Comparison of ENCODE assay signal across 8 cellular contexts in genomic region chr12:64759035-64759894, GRCh38. TPM values are rescaled to one million over a fixed set of nuclear protein-coding genes. Genes with fewer than 3 reads are reported as not detected.
A peak's percentile ranks its signal among the peaks of the same experiment; 100 is the strongest.
DNase-seq lines count a peak whose midpoint lies in the region; TF ChIP-seq lines count a peak whose summit lies in the region.

Gene GNS (minus strand): TSS chr12:64759406. CDS start chr12:64759276, 130 bp downstream.

- TF ChIP-seq RAD21 in SK-N-SH (IDR thresholded peaks at IDR 0.05; ENCODE audit: low read length), result no peak

- TF ChIP-seq CTCF in HFFc6 (IDR thresholded peaks at IDR 0.05) (no peak), SK-N-SH (IDR thresholded peaks at IDR 0.05) (no peak)

- peak within 1 kb of the TSS; percentile 89 for H3K4me2 ChIP-seq in SK-N-SH

- 0 out of 2 replicates have a peak, but pooled peaks cover under 1% of the 10 kb centered on the region for H3K36me3 Mint-ChIP-seq in HFFc6 (ENCODE audit: low read depth)
- peaks cover under 1% of the 10 kb centered on the region for H3K36me3 Mint-ChIP-seq in activated naive CD4-positive, alpha-beta T cell treated with anti-CD3 and anti-CD28 coated beads, Interleukin-2, amount 50 U/mL, for 24 hours

- no peaks in the 10 kb centered on the region for H4K20me1 ChIP-seq in SK-N-SH (ENCODE audit: insufficient read depth)

- H3K27ac ChIP-seq in SK-N-SH (ENCODE audit: low read depth in 2 of 2, low read length in 1 of 2) (peak within 1 kb of the TSS; percentile 72 to 89), temporal lobe (ENCODE audit: low read depth, low read length) (peak within 1 kb of the TSS; percentile 66)

- H3K27me3 Mint-ChIP-seq in HFFc6 (ENCODE audit: insufficient read depth), result peaks cover 4% of the 10 kb centered on the region
- no peaks in the 10 kb centered on the region for H3K27me3 Mint-ChIP-seq in activated naive CD4-positive, alpha-beta T cell treated with anti-CD3 and anti-CD28 coated beads, Interleukin-2, amount 50 U/mL, for 24 hours

- peaks cover 0 to 8% of the 10 kb centered on the region in 2 experiments; a peak in 1 of 4 replicates for H3K4me1 ChIP-seq in SK-N-SH (ENCODE audit: control insufficient read depth in 1 of 2, insufficient read depth in 2 of 2, low read depth in 1 of 2, low read length in 1 of 2)

- no peaks in the 10 kb centered on the region for H3K9me2 ChIP-seq in SK-N-SH

- no peaks in the 10 kb centered on the region for H3K36me3 ChIP-seq in SK-N-SH (replicated peaks in 1 of 2; ENCODE audit: control insufficient read depth in 1 of 2, insufficient read depth in 2 of 2, low read length in 1 of 2)

- H3K79me2 ChIP-seq in SK-N-SH (ENCODE audit: insufficient read depth), result peaks cover 49% of the 10 kb centered on the region

- H3K9me3 ChIP-seq in SK-N-SH, result no peaks in the 10 kb centered on the region

- H3K9me3 Mint-ChIP-seq in HFFc6, result no peaks in the 10 kb centered on the region
- no peaks in the 10 kb centered on the region for H3K9me3 Mint-ChIP-seq in activated naive CD4-positive, alpha-beta T cell treated with anti-CD3 and anti-CD28 coated beads, Interleukin-2, amount 50 U/mL, for 24 hours

- WGBS in SK-N-SH (ENCODE audit: low lambda C conversion rate), result under 1% methylated on average over 59 of the region's 67 CpGs

- POLR2A ChIA-PET in SK-N-SH (lab: Yijun Ruan, JAX), result no interaction called here

- peak within 1 kb of the TSS; percentile 97 for H3K4me3 Mint-ChIP-seq in HFFc6
- H3K4me3 Mint-ChIP-seq in activated naive CD4-positive, alpha-beta T cell treated with anti-CD3 and anti-CD28 coated beads, Interleukin-2, amount 50 U/mL, for 24 hours, result peak within 1 kb of the TSS; percentile 94

- TF ChIP-seq EP300 in SK-N-SH (IDR thresholded peaks at IDR 0.05; ENCODE audit: borderline replicate concordance in 1 of 2, low read depth in 1 of 2, low read length in 1 of 2), result 0 out of 4 replicates have a peak, but pooled peaks of 1 of the 2 experiments have one; percentile 19

- peak within 1 kb of the TSS; percentile 93 for H3K27ac Mint-ChIP-seq in HFFc6
- H3K27ac Mint-ChIP-seq in activated naive CD4-positive, alpha-beta T cell treated with anti-CD3 and anti-CD28 coated beads, Interleukin-2, amount 50 U/mL, for 24 hours, result peak within 1 kb of the TSS; percentile 93

- peaks cover 6% of the 10 kb centered on the region for H3F3A ChIP-seq in SK-N-SH (replicated peaks; ENCODE audit: insufficient read depth)

- CTCF ChIA-PET in SK-N-SH (lab: Yijun Ruan, JAX), result interaction anchor here (0.7 to 1.2 kb wide), 4 partner anchors 16 to 61 kb away, joined by 3 to 5 read pairs (median 4); no protein-coding TSS in a partner anchor

- peak within 1 kb of the TSS; percentile 99 for H2AFZ ChIP-seq in SK-N-SH (ENCODE audit: low read depth)

- H3K4me1 Mint-ChIP-seq in HFFc6 (ENCODE audit: low read depth), result peaks cover 26% of the 10 kb centered on the region
- H3K4me1 Mint-ChIP-seq in activated naive CD4-positive, alpha-beta T cell treated with anti-CD3 and anti-CD28 coated beads, Interleukin-2, amount 50 U/mL, for 24 hours, result peaks cover 38% of the 10 kb centered on the region

- H3K27me3 ChIP-seq in SK-N-SH (ENCODE audit: insufficient read depth), result no peaks in the 10 kb centered on the region

- H3K4me3 ChIP-seq in SK-N-SH (ENCODE audit: low read depth in 2 of 2, low read length in 1 of 2), result peak within 1 kb of the TSS; percentile 84 to 88

- peak; percentile 99 for DNase-seq in GM03348 (ENCODE audit: low spot score)
- peak; percentile 88 for DNase-seq in HFFc6
- peak; percentile 20 for DNase-seq in NCI-H1048 (lab: John Stamatoyannopoulos, UW)
- peak; percentile 99 for DNase-seq in SK-N-SH
- DNase-seq in globus pallidus (ENCODE audit: low spot score), result peak; percentile 94
- peak; percentile 94 for DNase-seq in occipital lobe (lab: John Stamatoyannopoulos, UW)

- H3K9ac ChIP-seq in SK-N-SH, result peak within 1 kb of the TSS; percentile 75

TF ChIP-seq in SK-N-SH, 30 proteins besides CTCF, POLR2A, EP300 and RAD21 (continues in another document):
- TF ChIP-seq USF1 (IDR thresholded peaks at IDR 0.05; ENCODE audit: borderline replicate concordance, low read depth), result peak; percentile 100
- TF ChIP-seq SIN3A (IDR thresholded peaks at IDR 0.05; ENCODE audit: borderline replicate concordance, low read depth, low read length), result peak; percentile 71; the same call in 1 of the 2 replicates
- TF ChIP-seq EZH2phosphoT487 (IDR thresholded peaks at IDR 0.05; ENCODE audit: borderline replicate concordance, low read depth), result no peak
- no peak for TF ChIP-seq FOXM1 (IDR thresholded peaks at IDR 0.05; ENCODE audit: low read depth)
- TF ChIP-seq GABPA (IDR thresholded peaks at IDR 0.05; ENCODE audit: low read depth), result no peak; the same call in 1 of the 2 replicates
- peak; percentile 74 for TF ChIP-seq POLR2AphosphoS5 (IDR thresholded peaks at IDR 0.05; ENCODE audit: low read depth, low read length)
- TF ChIP-seq FOSL2 (IDR thresholded peaks at IDR 0.05; ENCODE audit: borderline replicate concordance, low read depth), result no peak
- no peak for TF ChIP-seq PBX3 (IDR thresholded peaks at IDR 0.05)
- TF ChIP-seq RCOR1 (IDR thresholded peaks at IDR 0.05; ENCODE audit: low read length), result peak; percentile 44; the same call in 1 of the 2 replicates
- no peak for TF ChIP-seq GATA2 (CRISPR knock-in tag; IDR thresholded peaks at IDR 0.05)
- TF ChIP-seq YY1 (IDR thresholded peaks at IDR 0.05; ENCODE audit: low read depth), result no peak; the same call in 1 of the 2 replicates
- TF ChIP-seq CHD2 (IDR thresholded peaks at IDR 0.05; ENCODE audit: low read length, partially characterized antibody), result peak; percentile 85
- TF ChIP-seq MAX (IDR thresholded peaks at IDR 0.05; ENCODE audit: low read depth), result peak; percentile 64; the same call in 1 of the 2 replicates
- TF ChIP-seq RFX5 (IDR thresholded peaks at IDR 0.05; ENCODE audit: low read length), result no peak
- no peak for TF ChIP-seq SMC3 (IDR thresholded peaks at IDR 0.05; ENCODE audit: low read depth, low read length)
- peak; percentile 54; the same call in 1 of the 2 replicates for TF ChIP-seq ELF1 (IDR thresholded peaks at IDR 0.05)
- no peak for TF ChIP-seq MEF2A (IDR thresholded peaks at IDR 0.05; ENCODE audit: borderline replicate concordance, low read depth)
- TF ChIP-seq TAF1 (IDR thresholded peaks at IDR 0.05; ENCODE audit: borderline replicate concordance, low read depth, low read length), result no peak
- TF ChIP-seq REST (IDR thresholded peaks at IDR 0.05; ENCODE audit: low read depth, low read length), result no peak
- peak; percentile 61 for TF ChIP-seq MXI1 (IDR thresholded peaks at IDR 0.05; ENCODE audit: low read depth, low read length)

RNA-seq across cellular contexts. Expression of gene GNS, which starts in this region (rescaled TPM):
- total RNA-seq in HFFc6 (2021; fragmentation: NEBNext Ultra II Directional; extraction: Animal tissue kit (Norgen Biotek cat#: 25700)), result 100 to 1,000 TPM in 1 of 6 experiments, 10 to 100 TPM in 5; 86.4 to 104 (median 91.2) TPM
- polyA plus RNA-seq in SK-N-SH (2012; rRNA removed), result 74.8 and 93.8 TPM in 2 replicates
- polyA plus RNA-seq in SK-N-SH (2012; cell fraction: cytosol; rRNA removed), result 80.0 and 89.4 TPM in 2 replicates
- polyA plus RNA-seq in SK-N-SH (2012; cell fraction: nucleus; rRNA removed), result 32.3 and 61.5 TPM in 2 replicates
- 45.9 TPM for total RNA-seq in occipital lobe
- 39.8 TPM for total RNA-seq in temporal lobe

Comparison
In these comparisons a context has a peak if more than half of its experiments do, and no peak if none do; other contexts are left out.
1. Peak in every context shown above with its lines: DNase-seq, H3K4me3 ChIP-seq and H3K27ac ChIP-seq.
2. DNase-seq: peak in every context shown above with its lines; median percentile 99 in GM03348; 99 in SK-N-SH; 94 in globus pallidus; 94 in occipital lobe; 88 in HFFc6; 20 in NCI-H1048.